In genomic region chr3:127428344-127429001, GRCh38 we compare ENCODE assay signal across 1 cellular context.
TF ChIP-seq lines count a peak whose summit lies in the region.

No MANE protein-coding gene starts in this region.

TF ChIP-seq in HCT116, 20 proteins besides CTCF, POLR2A, EP300 and RAD21 (continued from another document):
- TF ChIP-seq, protein P1, sequence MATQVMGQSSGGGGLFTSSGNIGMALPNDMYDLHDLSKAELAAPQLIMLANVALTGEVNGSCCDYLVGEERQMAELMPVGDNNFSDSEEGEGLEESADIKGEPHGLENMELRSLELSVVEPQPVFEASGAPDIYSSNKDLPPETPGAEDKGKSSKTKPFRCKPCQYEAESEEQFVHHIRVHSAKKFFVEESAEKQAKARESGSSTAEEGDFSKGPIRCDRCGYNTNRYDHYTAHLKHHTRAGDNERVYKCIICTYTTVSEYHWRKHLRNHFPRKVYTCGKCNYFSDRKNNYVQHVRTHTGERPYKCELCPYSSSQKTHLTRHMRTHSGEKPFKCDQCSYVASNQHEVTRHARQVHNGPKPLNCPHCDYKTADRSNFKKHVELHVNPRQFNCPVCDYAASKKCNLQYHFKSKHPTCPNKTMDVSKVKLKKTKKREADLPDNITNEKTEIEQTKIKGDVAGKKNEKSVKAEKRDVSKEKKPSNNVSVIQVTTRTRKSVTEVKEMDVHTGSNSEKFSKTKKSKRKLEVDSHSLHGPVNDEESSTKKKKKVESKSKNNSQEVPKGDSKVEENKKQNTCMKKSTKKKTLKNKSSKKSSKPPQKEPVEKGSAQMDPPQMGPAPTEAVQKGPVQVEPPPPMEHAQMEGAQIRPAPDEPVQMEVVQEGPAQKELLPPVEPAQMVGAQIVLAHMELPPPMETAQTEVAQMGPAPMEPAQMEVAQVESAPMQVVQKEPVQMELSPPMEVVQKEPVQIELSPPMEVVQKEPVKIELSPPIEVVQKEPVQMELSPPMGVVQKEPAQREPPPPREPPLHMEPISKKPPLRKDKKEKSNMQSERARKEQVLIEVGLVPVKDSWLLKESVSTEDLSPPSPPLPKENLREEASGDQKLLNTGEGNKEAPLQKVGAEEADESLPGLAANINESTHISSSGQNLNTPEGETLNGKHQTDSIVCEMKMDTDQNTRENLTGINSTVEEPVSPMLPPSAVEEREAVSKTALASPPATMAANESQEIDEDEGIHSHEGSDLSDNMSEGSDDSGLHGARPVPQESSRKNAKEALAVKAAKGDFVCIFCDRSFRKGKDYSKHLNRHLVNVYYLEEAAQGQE (IDR thresholded peaks at IDR 0.05; ENCODE audit: low read depth): no peak
- TF ChIP-seq SP1 (IDR thresholded peaks at IDR 0.05; ENCODE audit: low read depth) (no peak), EGR1 (IDR thresholded peaks at IDR 0.05; ENCODE audit: low read depth) (no peak), CBX3 (IDR thresholded peaks at IDR 0.05; ENCODE audit: low read depth) (no peak), POLR2AphosphoS5 (IDR thresholded peaks at IDR 0.05; ENCODE audit: low read depth, low read length) (no peak), FOSL1 (IDR thresholded peaks at IDR 0.05; ENCODE audit: low read depth) (no peak), CEBPB (IDR thresholded peaks at IDR 0.05; ENCODE audit: low read depth) (no peak), EZH2phosphoT487 (IDR thresholded peaks at IDR 0.05; ENCODE audit: borderline replicate concordance) (no peak), EZH2 (IDR thresholded peaks at IDR 0.05) (no peak)
- TF ChIP-seq, protein P2, sequence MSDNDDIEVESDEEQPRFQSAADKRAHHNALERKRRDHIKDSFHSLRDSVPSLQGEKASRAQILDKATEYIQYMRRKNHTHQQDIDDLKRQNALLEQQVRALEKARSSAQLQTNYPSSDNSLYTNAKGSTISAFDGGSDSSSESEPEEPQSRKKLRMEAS (IDR thresholded peaks at IDR 0.05): no peak
TF ChIP-seq in HCT116: peak in this region for 0.
